In genomic region chr1:173481195-173481772, GRCh38 we compare ENCODE assay signal across 17 cellular contexts.
"Had no signal": no experiment of that assay in that cellular context is flagged by ENCODE, and none has a peak within 500 bp of the region (broad histone marks: within the 10 kb centered on the region; RNA-seq: fewer than 3 reads in every experiment).

No MANE protein-coding gene starts in this region.

- H3K4me3 Mint-ChIP-seq: activated CD4-positive, alpha-beta T cell treated with anti-CD3 and anti-CD28 coated beads, Interleukin-2, amount 10 ng/mL, durations not matched to agents 7 days and 5 days; activated T-helper 17 cell treated with anti-CD3 and anti-CD28 coated beads, Interleukin-2, amount 50 U/mL, for 72 hours; T-helper 17 cell had no signal

- H3K4me3 ChIP-seq: coronary artery, esophagus squamous epithelium, lung, suprapubic skin had no signal

- H3K27me3 ChIP-seq: esophagus squamous epithelium, suprapubic skin had no signal

- H3K27ac Mint-ChIP-seq: activated CD4-positive, alpha-beta T cell treated with anti-CD3 and anti-CD28 coated beads, Interleukin-2, amount 10 ng/mL, durations not matched to agents 7 days and 5 days had no signal

- ATAC-seq: activated T-helper 17 cell treated with anti-CD3 and anti-CD28 coated beads, Interleukin-2, amount 50 U/mL, for 72 hours; T-helper 17 cell had no signal

- DNase-seq: activated CD4-positive, alpha-beta T cell treated with anti-CD3 and anti-CD28 coated beads, Interleukin-2, amount 10 ng/mL, durations not matched to agents 7 days and 5 days; activated CD8-positive, alpha-beta memory T cell treated with anti-CD3 and anti-CD28 coated beads, Interleukin-2, amount 50 U/mL, for 48 hours; activated naive CD4-positive, alpha-beta T cell treated with Interleukin-2 at 50 U/mL for 16 hours; amniotic stem cell; central memory CD4-positive, alpha-beta T cell; esophagus squamous epithelium; kidney glomerular epithelial cell; retina; stimulated activated CD4-positive, alpha-beta T cell treated with anti-CD3 and anti-CD28 coated beads, Interleukin-15, amount 100 ng/mL, for 24 hours; stimulated activated CD4-positive, alpha-beta T cell treated with anti-CD3 and anti-CD28 coated beads, Interleukin-4, amount 100 ng/mL, for 1 hour; stimulated activated naive CD4-positive, alpha-beta T cell treated with Interleukin-2 at 50 U/mL for 16 hours; T-helper 17 cell; trophoblast cell had no signal

- H3K27me3 Mint-ChIP-seq: activated CD4-positive, alpha-beta T cell treated with anti-CD3 and anti-CD28 coated beads, Interleukin-2, amount 10 ng/mL, durations not matched to agents 7 days and 5 days; activated T-helper 17 cell treated with anti-CD3 and anti-CD28 coated beads, Interleukin-2, amount 50 U/mL, for 72 hours; T-helper 17 cell had no signal

- H3K9me3 Mint-ChIP-seq: activated CD4-positive, alpha-beta T cell treated with anti-CD3 and anti-CD28 coated beads, Interleukin-2, amount 10 ng/mL, durations not matched to agents 7 days and 5 days; activated T-helper 17 cell treated with anti-CD3 and anti-CD28 coated beads, Interleukin-2, amount 50 U/mL, for 72 hours had no signal

- H3K9me3 ChIP-seq: esophagus squamous epithelium, suprapubic skin had no signal
